Comparison of ENCODE assay signal across 17 cellular contexts in genomic region chr1:229456016-229456415, GRCh38. TPM values are rescaled to one million over a fixed set of nuclear protein-coding genes. Genes with fewer than 3 reads are reported as not detected.
"Had no signal": no experiment of that assay in that cellular context is flagged by ENCODE, and none has a peak within 500 bp of the region (broad histone marks: within the 10 kb centered on the region; RNA-seq: fewer than 3 reads in every experiment).

No MANE protein-coding gene starts in this region.

- H3K27ac Mint-ChIP-seq: activated T-helper 17 cell treated with anti-CD3 and anti-CD28 coated beads, Interleukin-2, amount 50 U/mL, for 72 hours had no signal

- H3K4me3 Mint-ChIP-seq: activated T-helper 17 cell treated with anti-CD3 and anti-CD28 coated beads, Interleukin-2, amount 50 U/mL, for 72 hours; nephron had no signal

- H3K9me3 Mint-ChIP-seq: activated T-helper 17 cell treated with anti-CD3 and anti-CD28 coated beads, Interleukin-2, amount 50 U/mL, for 72 hours; nephron had no signal

- FAIRE-seq: colon, keratinocyte had no signal

- ATAC-seq: activated T-helper 17 cell treated with anti-CD3 and anti-CD28 coated beads, Interleukin-2, amount 50 U/mL, for 72 hours; left ventricle myocardium superior; psoas muscle; right lobe of liver; upper lobe of right lung had no signal

- H3K27me3 Mint-ChIP-seq: activated T-helper 17 cell treated with anti-CD3 and anti-CD28 coated beads, Interleukin-2, amount 50 U/mL, for 72 hours had no signal

- H3K4me1 Mint-ChIP-seq: activated T-helper 17 cell treated with anti-CD3 and anti-CD28 coated beads, Interleukin-2, amount 50 U/mL, for 72 hours; nephron had no signal

- DNase-seq: activated CD4-positive, CD25-positive, alpha-beta regulatory T cell treated with anti-CD3 and anti-CD28 coated beads, Interleukin-2, amount 50 U/mL, for 72 hours; activated naive CD4-positive, alpha-beta T cell treated with Interleukin-2 at 50 U/mL for 16 hours; aorta; erythroblast; left ventricle myocardium superior; mesendoderm; occipital lobe; psoas muscle; right lobe of liver; T1000; upper lobe of right lung had no signal

RNA-seq across cellular contexts. Expression of gene ACTA1, which starts 22.1 kb away (rescaled TPM):
- total RNA-seq: activated CD8-positive, alpha-beta memory T cell treated with anti-CD3 and anti-CD28 coated beads for 36 hours; activated T-helper 17 cell treated with anti-CD3 and anti-CD28 coated beads, Interleukin-2, amount 50 U/mL, for 72 hours; glomerular endothelial cell; upper lobe of right lung had no signal
